10 cellular contexts compared by ENCODE assay signal in the genomic region with DNA sequence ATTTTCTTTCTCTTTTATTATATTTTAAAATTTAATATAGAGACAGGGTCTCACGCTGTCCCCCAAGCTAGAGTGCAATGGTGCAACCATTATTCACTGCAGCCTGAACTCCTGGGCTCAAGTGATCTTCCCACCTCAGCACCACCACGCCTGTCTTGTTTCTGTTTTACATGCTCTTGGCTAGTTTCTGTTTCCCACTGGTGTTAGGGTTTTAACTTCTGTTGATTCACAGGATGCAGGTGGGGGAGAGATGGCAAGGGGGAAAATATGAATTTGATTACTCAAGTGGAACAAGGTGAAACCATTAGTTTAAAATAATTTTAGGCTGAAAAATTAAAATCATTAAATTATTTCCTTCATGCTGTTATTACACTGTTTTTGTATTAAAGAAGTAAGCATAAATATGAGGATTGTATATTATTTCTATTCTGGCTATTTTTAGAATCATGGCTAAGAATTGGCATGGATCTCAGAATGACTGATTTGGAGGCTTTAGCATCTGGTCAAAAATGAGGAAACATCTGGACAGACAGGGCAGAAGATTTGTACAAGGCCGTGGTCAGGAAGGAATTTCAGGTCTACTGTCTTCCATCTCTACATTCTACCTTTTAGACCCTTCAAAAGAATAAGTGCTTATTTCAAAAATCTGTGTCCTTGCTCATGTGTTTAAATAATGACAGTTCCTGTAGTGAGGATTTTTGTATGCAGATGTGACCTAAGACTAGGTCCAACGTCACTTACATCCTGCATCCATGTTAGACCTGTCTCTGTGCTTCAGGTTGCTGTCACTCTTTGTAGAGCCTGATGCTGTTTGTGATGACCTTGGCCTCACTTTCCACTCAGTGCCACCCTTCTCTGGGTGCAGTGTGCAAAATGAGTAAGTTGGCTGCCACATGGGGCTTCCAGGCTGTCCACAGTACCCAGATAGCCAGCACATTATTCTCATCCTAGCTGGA. TPM values are rescaled to one million over a fixed set of nuclear protein-coding genes. Genes with fewer than 3 reads are reported as not detected.
DNase-seq lines count a peak whose midpoint lies in the region; ATAC-seq, FAIRE-seq and TF ChIP-seq lines count a peak whose summit lies in the region.
"Had no signal": no experiment of that assay in that cellular context is flagged by ENCODE, and none has a peak within 500 bp of the region (broad histone marks: within the 10 kb centered on the region; RNA-seq: fewer than 3 reads in every experiment).

No MANE protein-coding gene starts in this region.

- H3K4me2 ChIP-seq in HepG2 (ENCODE audit: low read depth, low read length), result no peak overlapping the region

- CTCF ChIA-PET in activated CD8-positive, alpha-beta T cell treated with anti-CD3 and anti-CD28 coated beads for 36 hours (lab: Charles Lee), result no interaction called here
- CTCF ChIA-PET in activated CD8-positive, alpha-beta T cell treated with anti-CD3 and anti-CD28 coated beads, Interleukin-2, amount 10 ng/mL, durations not matched to agents 7 days and 5 days (lab: Charles Lee), result no interaction called here
- CTCF ChIA-PET in HepG2 (lab: Yijun Ruan, JAX; ENCODE audit: low intra/inter-chr PET ratio, low total read pairs), result no interaction called here

- H3K27me3 Mint-ChIP-seq in activated CD8-positive, alpha-beta T cell treated with anti-CD3 and anti-CD28 coated beads for 36 hours, result no peaks in the 10 kb centered on the region
- H3K27me3 Mint-ChIP-seq in activated CD8-positive, alpha-beta T cell treated with anti-CD3 and anti-CD28 coated beads, Interleukin-2, amount 10 ng/mL, durations not matched to agents 7 days and 5 days (ENCODE audit: low read depth), result no peaks in the 10 kb centered on the region
- H3K27me3 Mint-ChIP-seq in memory B cell, result no peaks in the 10 kb centered on the region

- FAIRE-seq in HepG2 (lab: Jason Lieb, UNC) (no peak), urothelium cell line (lab: Jason Lieb, UNC) (no peak)

- no peak overlapping the region for H3K27ac ChIP-seq in HepG2 (ENCODE audit: extremely low read length, insufficient read depth, low read length)

- TF ChIP-seq EP300 in HepG2 (IDR thresholded peaks at IDR 0.05; ENCODE audit: low read depth in 2 of 2, low read length in 2 of 2) (no peak), HepG2 (CRISPR knock-in tag; IDR thresholded peaks at IDR 0.05; ENCODE audit: borderline replicate concordance) (no peak)

- TF ChIP-seq POLR2A in HepG2 (IDR thresholded peaks at IDR 0.05; ENCODE audit: insufficient read depth in 1 of 2, low read depth in 2 of 2, low read length in 2 of 2), result no peak

- BruUV-seq in HepG2 (replicated peaks; lab: Mats Ljungman, UMichigan), result no TSS peak

- H3K9ac ChIP-seq in HepG2 (ENCODE audit: insufficient read depth, low read depth, low read length), result no peak overlapping the region

- H3K27me3 ChIP-seq in HepG2 (ENCODE audit: control insufficient read depth in 1 of 2, insufficient read depth in 2 of 2, low read length in 2 of 2), result no peaks in the 10 kb centered on the region

- H3K79me2 ChIP-seq in HepG2 (ENCODE audit: insufficient read depth, low read length), result no peaks in the 10 kb centered on the region

- intact Hi-C loops in activated CD8-positive, alpha-beta T cell treated with anti-CD3 and anti-CD28 coated beads for 36 hours (cut with micrococcal nuclease), result no loop called here
- intact Hi-C loops in HepG2 (cut with micrococcal nuclease; ENCODE audit: unreplicated experiment), result no loop called here

- in situ Hi-C loops in HepG2 (cut with HindIII; ENCODE audit: extremely low pct_ligation_motif_present, low pct_unique_long_range_greater_than_20kb), result no loop called here

- peak; percentile 4 for DNase-seq in activated CD8-positive, alpha-beta T cell treated with anti-CD3 and anti-CD28 coated beads for 36 hours
- DNase-seq in activated CD8-positive, alpha-beta T cell treated with anti-CD3 and anti-CD28 coated beads, Interleukin-2, amount 10 ng/mL, durations not matched to agents 7 days and 5 days, result no peak
- DNase-seq in memory B cell (ENCODE audit: low spot score in 2 of 2) (no peak), NCI-H774 (lab: John Stamatoyannopoulos, UW) (no peak), HepG2 (ENCODE audit: low spot score) (no peak), urothelium cell line (ENCODE audit: low spot score) (no peak)
- DNase-seq: NCI-H510A, retina had no signal

- WGBS in HepG2 (ENCODE audit: low lambda C conversion rate), result 95% methylated on average over 4 of the region's 4 CpGs

- H3K4me3 ChIP-seq in HepG2 (replicated peaks in 1 of 3; ENCODE audit: insufficient read depth in 1 of 3, low read depth in 2 of 3, low read length in 3 of 3), result no peak overlapping the region

- no peaks in the 10 kb centered on the region for H4K20me1 ChIP-seq in HepG2 (ENCODE audit: insufficient read depth, low read length)

- no peaks in the 10 kb centered on the region for H3K36me3 Mint-ChIP-seq in activated CD8-positive, alpha-beta T cell treated with anti-CD3 and anti-CD28 coated beads for 36 hours (ENCODE audit: low read depth)
- peaks cover 12% of the 10 kb centered on the region for H3K36me3 Mint-ChIP-seq in activated CD8-positive, alpha-beta T cell treated with anti-CD3 and anti-CD28 coated beads, Interleukin-2, amount 10 ng/mL, durations not matched to agents 7 days and 5 days (ENCODE audit: low read depth)
- peaks cover 3% of the 10 kb centered on the region for H3K36me3 Mint-ChIP-seq in memory B cell

- H3K4me3 Mint-ChIP-seq in activated CD8-positive, alpha-beta T cell treated with anti-CD3 and anti-CD28 coated beads for 36 hours, result no peak overlapping the region
- H3K4me3 Mint-ChIP-seq in activated CD8-positive, alpha-beta T cell treated with anti-CD3 and anti-CD28 coated beads, Interleukin-2, amount 10 ng/mL, durations not matched to agents 7 days and 5 days, result no peak overlapping the region
- no peak overlapping the region for H3K4me3 Mint-ChIP-seq in memory B cell

- no peaks in the 10 kb centered on the region for H3K9me3 Mint-ChIP-seq in activated CD8-positive, alpha-beta T cell treated with anti-CD3 and anti-CD28 coated beads for 36 hours
- no peaks in the 10 kb centered on the region for H3K9me3 Mint-ChIP-seq in activated CD8-positive, alpha-beta T cell treated with anti-CD3 and anti-CD28 coated beads, Interleukin-2, amount 10 ng/mL, durations not matched to agents 7 days and 5 days (ENCODE audit: insufficient read depth)
- H3K9me3 Mint-ChIP-seq in memory B cell, result no peaks in the 10 kb centered on the region

- peaks cover 10% of the 10 kb centered on the region for H3K4me1 Mint-ChIP-seq in activated CD8-positive, alpha-beta T cell treated with anti-CD3 and anti-CD28 coated beads for 36 hours (ENCODE audit: low read depth)
- peaks cover 27% of the 10 kb centered on the region for H3K4me1 Mint-ChIP-seq in activated CD8-positive, alpha-beta T cell treated with anti-CD3 and anti-CD28 coated beads, Interleukin-2, amount 10 ng/mL, durations not matched to agents 7 days and 5 days (ENCODE audit: low read depth)
- H3K4me1 Mint-ChIP-seq in memory B cell, result peaks cover 28% of the 10 kb centered on the region

- H3K4me1 ChIP-seq in HepG2 (ENCODE audit: insufficient read depth, low read length), result peaks cover 6% of the 10 kb centered on the region

- H3K9me3 ChIP-seq in HepG2 (ENCODE audit: low read length), result no peaks in the 10 kb centered on the region

- POLR2A ChIA-PET in activated CD8-positive, alpha-beta T cell treated with anti-CD3 and anti-CD28 coated beads for 36 hours (lab: Charles Lee), result interaction anchor here (1.5 kb wide), 1 partner anchor 55 kb away, joined by 3 read pairs; the partner anchor contains the start of gene B3GNT2
- POLR2A ChIA-PET in activated CD8-positive, alpha-beta T cell treated with anti-CD3 and anti-CD28 coated beads, Interleukin-2, amount 10 ng/mL, durations not matched to agents 7 days and 5 days (lab: Charles Lee), result no interaction called here
- POLR2A ChIA-PET in HepG2 (lab: Yijun Ruan, JAX), result no interaction called here

- H3K36me3 ChIP-seq in HepG2 (replicated peaks in 1 of 2; ENCODE audit: control insufficient read depth in 1 of 2, insufficient read depth in 2 of 2, low read length in 2 of 2), result 0 out of 5 replicates have a peak, but pooled peaks cover 0 to 3% of the 10 kb centered on the region in 2 experiments

- no peak for ATAC-seq in activated CD8-positive, alpha-beta T cell treated with anti-CD3 and anti-CD28 coated beads for 36 hours
- no peak for ATAC-seq in activated CD8-positive, alpha-beta T cell treated with anti-CD3 and anti-CD28 coated beads, Interleukin-2, amount 10 ng/mL, durations not matched to agents 7 days and 5 days
- ATAC-seq in GM21825 (IDR thresholded peaks at IDR 0.05; ENCODE audit: unreplicated experiment) (peak; percentile 61), HG03565 (IDR thresholded peaks at IDR 0.05; ENCODE audit: unreplicated experiment) (peak; percentile 47), memory B cell (ENCODE audit: low read depth) (peak; percentile 62), HepG2 (no peak)

- no peak for TF ChIP-seq RAD21 in HepG2 (CRISPR knock-in tag; IDR thresholded peaks at IDR 0.05)

- H2AFZ ChIP-seq in HepG2 (ENCODE audit: low read length), result no peak overlapping the region

- no peak overlapping the region for H3K27ac Mint-ChIP-seq in activated CD8-positive, alpha-beta T cell treated with anti-CD3 and anti-CD28 coated beads for 36 hours
- no peak overlapping the region for H3K27ac Mint-ChIP-seq in activated CD8-positive, alpha-beta T cell treated with anti-CD3 and anti-CD28 coated beads, Interleukin-2, amount 10 ng/mL, durations not matched to agents 7 days and 5 days
- H3K27ac Mint-ChIP-seq in memory B cell, result peak overlapping the region; percentile 82

- TF ChIP-seq CTCF in activated CD8-positive, alpha-beta T cell treated with anti-CD3 and anti-CD28 coated beads for 36 hours (IDR thresholded peaks at IDR 0.05), result no peak
- TF ChIP-seq CTCF in HepG2 (CRISPR knock-in tag; IDR thresholded peaks at IDR 0.05), result no peak

RNA-seq across cellular contexts. Expression of gene B3GNT2, which starts 54.9 kb away (rescaled TPM):
- total RNA-seq in activated CD8-positive, alpha-beta T cell treated with anti-CD3 and anti-CD28 coated beads for 36 hours, result 10 to 100 TPM; 44.3 to 45.5 TPM
- 10 to 100 TPM; 41.2 to 44.3 TPM for total RNA-seq in activated CD8-positive, alpha-beta T cell treated with anti-CD3 and anti-CD28 coated beads, Interleukin-2, amount 10 ng/mL, durations not matched to agents 7 days and 5 days
- total RNA-seq in HepG2 (2016; rRNA removed; fragmentation: Illumina TruSeq; extraction: Trizol), result 19.5 and 28.5 TPM in 2 replicates
- 5.6 and 5.7 TPM in 2 replicates for total RNA-seq in HepG2 (2016; cell fraction: cytosol; rRNA removed; fragmentation: Illumina TruSeq; extraction: Trizol; ENCODE audit: low read depth)
- 19.3 and 27.8 TPM in 2 replicates for total RNA-seq in HepG2 (2016; cell fraction: insoluble cytoplasmic fraction; rRNA removed; fragmentation: Illumina TruSeq; extraction: Trizol)
- total RNA-seq in HepG2 (2016; cell fraction: membrane; rRNA removed; fragmentation: Illumina TruSeq; extraction: Trizol), result 13.3 and 14.8 TPM in 2 replicates
- total RNA-seq in HepG2 (2016; cell fraction: nucleus; rRNA removed; fragmentation: Illumina TruSeq; extraction: Trizol), result 27.5 and 28.5 TPM in 2 replicates
- 26.3 and 29.3 TPM in 2 replicates for polyA plus RNA-seq in HepG2 (2011; rRNA removed)
- polyA plus RNA-seq in HepG2 (2011; cell fraction: cytosol; rRNA removed), result 15.9 and 28.7 TPM in 2 replicates
- polyA plus RNA-seq in HepG2 (2011; cell fraction: nucleus; rRNA removed), result 7.3 and 11.3 TPM in 2 replicates
- 54.4 and 58.5 TPM in 2 replicates for polyA plus RNA-seq in HepG2 (2012)
- polyA plus RNA-seq in HepG2 (2016; cell fraction: cytosol; fragmentation: Illumina TruSeq; extraction: Trizol; ENCODE audit: low read depth), result 1.4 and 1.7 TPM in 2 replicates
- polyA plus RNA-seq in HepG2 (2016; cell fraction: insoluble cytoplasmic fraction; fragmentation: Illumina TruSeq; extraction: Trizol; ENCODE audit: low read depth), result 17.4 and 17.6 TPM in 2 replicates
- polyA plus RNA-seq in HepG2 (2016; cell fraction: membrane; fragmentation: Illumina TruSeq; extraction: Trizol; ENCODE audit: low read depth), result 5.6 and 5.8 TPM in 2 replicates
- polyA plus RNA-seq in HepG2 (2016; cell fraction: nucleus; fragmentation: Illumina TruSeq; extraction: Trizol; ENCODE audit: insufficient read depth, low read depth), result 29.6 and 33.7 TPM in 2 replicates
- 11.0 and 33.8 TPM in 2 replicates for polyA minus RNA-seq in HepG2 (2011; rRNA and poly(A)+ RNA removed; ENCODE audit: low replicate concordance)
- polyA minus RNA-seq in HepG2 (2011; cell fraction: cytosol; rRNA and poly(A)+ RNA removed), result 29.1 and 41.9 TPM in 2 replicates
- 28.5 and 42.8 TPM in 2 replicates for polyA minus RNA-seq in HepG2 (2011; cell fraction: nucleus; rRNA and poly(A)+ RNA removed)

Comparison
In these comparisons a context has a peak if more than half of its experiments do, and no peak if none do; other contexts are left out.
1. ATAC-seq: peak in GM21825 (single experiment), HG03565 (single experiment) and memory B cell (single experiment); none in activated CD8-positive, alpha-beta T cell treated with anti-CD3 and anti-CD28 coated beads for 36 hours (single experiment), activated CD8-positive, alpha-beta T cell treated with anti-CD3 and anti-CD28 coated beads, Interleukin-2, amount 10 ng/mL, durations not matched to agents 7 days and 5 days (single experiment) and HepG2 (single experiment).